ENCODE assay signal across 14 cellular contexts in the genomic region with DNA sequence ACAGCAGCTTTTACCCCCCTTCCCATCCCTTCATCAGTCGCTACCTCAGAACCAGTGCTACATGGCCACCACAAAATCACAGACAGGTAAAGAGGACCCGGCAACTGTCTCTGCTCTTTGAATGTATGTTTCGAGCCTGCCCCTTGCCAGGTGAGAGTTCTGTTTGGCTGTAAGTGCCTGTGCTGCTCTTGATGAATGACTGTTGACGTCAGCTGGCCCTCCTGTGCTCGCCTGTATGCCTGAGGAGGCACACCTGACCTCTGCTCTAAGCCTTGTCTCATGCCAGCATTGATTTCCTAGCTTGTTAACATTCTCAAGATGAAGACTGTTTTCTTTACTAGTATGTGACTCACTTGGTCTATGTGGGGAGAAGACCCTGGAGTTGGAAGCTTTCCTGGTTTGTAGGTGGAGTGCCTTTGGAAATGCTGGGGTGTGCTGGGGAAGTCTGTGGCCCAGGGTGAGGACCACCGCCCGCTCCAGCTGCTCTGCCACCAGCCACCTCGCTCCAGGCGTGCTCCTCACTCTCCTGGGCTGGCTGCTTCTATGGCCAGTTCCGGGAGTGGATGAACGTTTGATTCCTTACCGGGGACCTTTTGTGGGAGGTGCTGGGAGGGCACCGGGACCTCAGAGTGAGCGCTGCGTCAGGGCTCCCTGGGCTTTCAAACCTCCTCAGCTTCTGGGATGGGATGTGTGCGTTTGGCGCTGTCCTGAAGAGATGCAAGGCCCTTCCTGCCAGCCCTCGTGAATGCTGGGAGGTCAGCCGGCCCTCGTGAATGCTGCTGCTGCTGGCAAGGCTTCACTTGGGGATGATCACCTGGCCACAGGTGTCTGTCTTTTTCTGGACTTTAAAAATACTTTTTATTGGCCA.
DNase-seq lines count a peak whose midpoint lies in the region; ATAC-seq, FAIRE-seq and TF ChIP-seq lines count a peak whose summit lies in the region.
"Had no signal": no experiment of that assay in that cellular context is flagged by ENCODE, and none has a peak within 500 bp of the region (broad histone marks: within the 10 kb centered on the region; RNA-seq: fewer than 3 reads in every experiment).

No MANE protein-coding gene starts in this region.

- no peak for ATAC-seq in WTC11
- ATAC-seq in stimulated activated memory B cell treated with anti-CD40 and anti-IgM and Interleukin-4, amounts not matched to agents 10 μg/mL and 1 μg/mL and 100 μg/mL, for 72 hours: no peak
- ATAC-seq in HG02970 (IDR thresholded peaks at IDR 0.05; ENCODE audit: low FRiP score, unreplicated experiment): no peak

- no peaks in the 10 kb centered on the region for H3K9me3 ChIP-seq in H1 (ENCODE audit: insufficient read depth in 2 of 2, low read depth in 1 of 2, low read length in 1 of 2)

- no peak for TF ChIP-seq POLR2A in H1 (IDR thresholded peaks at IDR 0.05; ENCODE audit: control extremely low read depth in 1 of 2, low read depth in 2 of 2, low read length in 2 of 2)

- peaks cover 0 to 9% (median 6%) of the 10 kb centered on the region in 4 experiments; a peak in 5 of 7 replicates for H3K4me1 ChIP-seq in H1 (replicated peaks in 1 of 4; ENCODE audit: control insufficient read depth in 3 of 4, insufficient read depth in 4 of 4, low read length in 3 of 4)

- H3K4ac ChIP-seq in H1 (replicated peaks; ENCODE audit: insufficient read length, low read depth, low read length): no peak overlapping the region

- peaks cover 7 to 16% of the 10 kb centered on the region in 2 experiments for H4K20me1 ChIP-seq in H1 (replicated peaks in 1 of 2; ENCODE audit: control insufficient read depth in 1 of 2, insufficient read depth in 2 of 2, low read length in 2 of 2)

- TF ChIP-seq RAD21 in H1 (IDR thresholded peaks at IDR 0.05 in 1 of 2, conservative IDR thresholded peaks at IDR 0.05 in 1 of 2; ENCODE audit: low read depth in 2 of 2, low read length in 2 of 2): no peak

- no peak overlapping the region for H2AK5ac ChIP-seq in H1 (ENCODE audit: low read depth, low read length)

- peaks cover 28% of the 10 kb centered on the region for H3K4me1 Mint-ChIP-seq in WTC11
- H3K4me1 Mint-ChIP-seq in stimulated activated memory B cell treated with anti-CD40 and anti-IgM and Interleukin-4, amounts not matched to agents 10 μg/mL and 1 μg/mL and 100 μg/mL, for 72 hours: peaks cover 37% of the 10 kb centered on the region

- H3K23ac ChIP-seq in H1 (ENCODE audit: insufficient read length): no peak overlapping the region

- H3K18ac ChIP-seq in H1 (ENCODE audit: extremely low read depth, low read length): no peak overlapping the region

- no peak overlapping the region for H3K14ac ChIP-seq in H1 (ENCODE audit: insufficient read length)

- H3K79me1 ChIP-seq in H1 (ENCODE audit: low read depth, low read length): peaks cover 21% of the 10 kb centered on the region

- peak overlapping the region; percentile 26; the same call in 1 of the 2 replicates for H4K8ac ChIP-seq in H1 (ENCODE audit: extremely low read depth, insufficient read depth, low read length)

- TF ChIP-seq CTCF in WTC11 (IDR thresholded peaks at IDR 0.05) (no peak), H1 (IDR thresholded peaks at IDR 0.05; ENCODE audit: control extremely low read depth in 1 of 3, insufficient read depth in 1 of 3, low read depth in 1 of 3, low read length in 3 of 3) (no peak)

- H2BK20ac ChIP-seq in H1 (ENCODE audit: low read length): no peak overlapping the region

- no peaks in the 10 kb centered on the region for H3K27me3 ChIP-seq in H1 (replicated peaks in 1 of 4; ENCODE audit: control insufficient read depth in 3 of 4, extremely low read depth in 1 of 4, insufficient read depth in 3 of 4, low read length in 3 of 4)

- no peak for TF ChIP-seq EP300 in H1 (IDR thresholded peaks at IDR 0.05; ENCODE audit: borderline replicate concordance in 1 of 2, low read depth in 2 of 2, low read length in 2 of 2)

- FAIRE-seq in H1 (lab: Jason Lieb, UNC): no peak
- FAIRE-seq: H54 had no signal

- no peak overlapping the region for H3K4me3 Mint-ChIP-seq in WTC11
- no peak overlapping the region for H3K4me3 Mint-ChIP-seq in stimulated activated memory B cell treated with anti-CD40 and anti-IgM and Interleukin-4, amounts not matched to agents 10 μg/mL and 1 μg/mL and 100 μg/mL, for 72 hours
- H3K4me3 Mint-ChIP-seq: CD4-positive, CD25-positive, alpha-beta regulatory T cell had no signal

- H3K27me3 Mint-ChIP-seq in WTC11 (ENCODE audit: low read depth): no peaks in the 10 kb centered on the region
- H3K27me3 Mint-ChIP-seq in stimulated activated memory B cell treated with anti-CD40 and anti-IgM and Interleukin-4, amounts not matched to agents 10 μg/mL and 1 μg/mL and 100 μg/mL, for 72 hours: no peaks in the 10 kb centered on the region
- H3K27me3 Mint-ChIP-seq: CD4-positive, CD25-positive, alpha-beta regulatory T cell had no signal

- no peak overlapping the region for H3K56ac ChIP-seq in H1 (replicated peaks; ENCODE audit: insufficient read length, low read depth, low read length)

- no peak overlapping the region for H4K5ac ChIP-seq in H1 (ENCODE audit: insufficient read length, low read depth, low read length)

- POLR2A ChIA-PET in WTC11 (lab: Charles Lee): no interaction called here
- POLR2A ChIA-PET in H1 (lab: Charles Lee; ENCODE audit: partially characterized antibody): no interaction called here

- no peak overlapping the region for H3K4me3 ChIP-seq in H1 (ENCODE audit: extremely low read depth in 1 of 4, insufficient read depth in 2 of 4, low read depth in 3 of 4, low read length in 4 of 4)

- H3K4me2 ChIP-seq in H1 (ENCODE audit: insufficient read depth in 1 of 2, low read depth in 2 of 2, low read length in 2 of 2): no peak overlapping the region

- no peaks in the 10 kb centered on the region for H3K23me2 ChIP-seq in H1 (ENCODE audit: low read depth, low read length)

- no peak overlapping the region for H2BK5ac ChIP-seq in H1 (ENCODE audit: low read depth, low read length)

- WGBS in H1 (ENCODE audit: extremely low coverage in 1 of 2, insufficient coverage in 1 of 2, insufficient read length in 1 of 2, insufficient replicate concordance in 2 of 2, low coverage in 1 of 2, low lambda C conversion rate in 2 of 2, missing lambda C conversion rate in 1 of 2), 2 experiments: 88% methylated on average over 20 of the region's 20 CpGs; no CpG with 5 or more reads in 1 of the 2 experiments

- no peak overlapping the region for H2BK120ac ChIP-seq in H1 (replicated peaks; ENCODE audit: low read depth, low read length)

- H3K36me3 Mint-ChIP-seq in WTC11: peaks cover 70% of the 10 kb centered on the region
- H3K36me3 Mint-ChIP-seq in stimulated activated memory B cell treated with anti-CD40 and anti-IgM and Interleukin-4, amounts not matched to agents 10 μg/mL and 1 μg/mL and 100 μg/mL, for 72 hours: peaks cover 97% of the 10 kb centered on the region

- H2BK12ac ChIP-seq in H1 (ENCODE audit: low read depth, low read length): no peak overlapping the region

- CTCF ChIA-PET in WTC11 (lab: Charles Lee): no interaction called here
- CTCF ChIA-PET in H1 (lab: Charles Lee; ENCODE audit: partially characterized antibody): interaction anchor here (1.3 to 4.1 kb wide), 2 partner anchors 44 to 56 kb away, joined by 5 to 17 read pairs; no protein-coding TSS in a partner anchor

- H2AFZ ChIP-seq in H1 (ENCODE audit: low read length): no peak overlapping the region

- peaks cover 6 to 33% (median 14%) of the 10 kb centered on the region in 4 experiments; a peak in 6 of 8 replicates for H3K36me3 ChIP-seq in H1 (ENCODE audit: control insufficient read depth in 2 of 4, insufficient read depth in 4 of 4, low read length in 3 of 4)

- DNase-seq in WTC11 (ENCODE audit: low spot score) (no peak), H1 (ENCODE audit: low read depth in 1 of 2, low spot score in 2 of 2) (no peak), mucosa of gallbladder (ENCODE audit: low spot score) (peak; percentile 74), amniotic stem cell (lab: John Stamatoyannopoulos, UW) (no peak), NCI-H82 treated with DMSO at 0.1 percent for 48 hours (lab: John Stamatoyannopoulos, UW; ENCODE audit: unreplicated experiment) (no peak)
- DNase-seq: CD4-positive, CD25-positive, alpha-beta regulatory T cell; KG1; NCI-H1092; NCI-H146; NCI-H2081; NCI-H82 had no signal

- H3K27ac Mint-ChIP-seq in WTC11: peak overlapping the region; percentile 74; the same call in 1 of the 2 replicates
- H3K27ac Mint-ChIP-seq in stimulated activated memory B cell treated with anti-CD40 and anti-IgM and Interleukin-4, amounts not matched to agents 10 μg/mL and 1 μg/mL and 100 μg/mL, for 72 hours: peak overlapping the region; percentile 31

- H3K9ac ChIP-seq in H1 (replicated peaks in 1 of 4; ENCODE audit: extremely low read depth in 1 of 4, low read depth in 3 of 4, low read length in 3 of 4): no peak overlapping the region

- no peak overlapping the region for H3K27ac ChIP-seq in H1 (ENCODE audit: low read depth, low read length)

- H4K91ac ChIP-seq in H1 (replicated peaks; ENCODE audit: insufficient read length, low read length): no peak overlapping the region

- H2BK15ac ChIP-seq in H1 (ENCODE audit: low read length): no peak overlapping the region

- peaks cover 1% of the 10 kb centered on the region; the same call in 1 of the 2 replicates for H3K9me3 Mint-ChIP-seq in WTC11
- peaks cover 5% of the 10 kb centered on the region for H3K9me3 Mint-ChIP-seq in stimulated activated memory B cell treated with anti-CD40 and anti-IgM and Interleukin-4, amounts not matched to agents 10 μg/mL and 1 μg/mL and 100 μg/mL, for 72 hours

- H3K79me2 ChIP-seq in H1 (ENCODE audit: control insufficient read depth in 1 of 2, insufficient read depth in 2 of 2, low read length in 2 of 2): peaks cover 3 to 69% of the 10 kb centered on the region in 2 experiments; a peak in 3 of 4 replicates

TF ChIP-seq in WTC11, 78 proteins besides CTCF, POLR2A, EP300 and RAD21 (continues in another document):
- TF ChIP-seq ZNF396 (CRISPR knock-in tag; IDR thresholded peaks at IDR 0.05; ENCODE audit: borderline replicate concordance) (no peak), ZNF416 (CRISPR knock-in tag; IDR thresholded peaks at IDR 0.05) (no peak), SP1 (CRISPR knock-in tag; conservative IDR thresholded peaks at IDR 0.05) (no peak), NR3C1 (CRISPR knock-in tag; conservative IDR thresholded peaks at IDR 0.05; ENCODE audit: low read depth) (no peak)

TF ChIP-seq in H1, 55 proteins besides CTCF, POLR2A, EP300 and RAD21:
- TF ChIP-seq JUND (IDR thresholded peaks at IDR 0.05; ENCODE audit: low read length) (no peak), GTF2F1 (IDR thresholded peaks at IDR 0.05; ENCODE audit: borderline replicate concordance, low read depth, low read length) (no peak)
